ENCODE assay signal across 9 cellular contexts in genomic region chr12:100566887-100567637, GRCh38. TPM values are rescaled to one million over a fixed set of nuclear protein-coding genes. Genes with fewer than 3 reads are reported as not detected.
DNase-seq lines count a peak whose midpoint lies in the region; ATAC-seq, FAIRE-seq and TF ChIP-seq lines count a peak whose summit lies in the region.
"Had no signal": no experiment of that assay in that cellular context is flagged by ENCODE, and none has a peak within 500 bp of the region (broad histone marks: within the 10 kb centered on the region; RNA-seq: fewer than 3 reads in every experiment).

No MANE protein-coding gene starts in this region.

- WGBS in small intestine, 3 donors: 28 to 43% (median 35%) methylated on average over 3 of the region's 3 CpGs

- no peak overlapping the region for H3K27ac ChIP-seq in small intestine (ENCODE audit: low read depth in 1 of 2, low read length in 1 of 2)

- ATAC-seq in GM18505 (IDR thresholded peaks at IDR 0.05; ENCODE audit: unreplicated experiment) (peak; percentile 97), GM21737 (IDR thresholded peaks at IDR 0.05; ENCODE audit: unreplicated experiment) (peak; percentile 91)

- H3K4me3 ChIP-seq in small intestine (ENCODE audit: low read depth in 1 of 2, low read length in 2 of 2): no peak overlapping the region

- no peaks in the 10 kb centered on the region for H3K9me3 ChIP-seq in small intestine (ENCODE audit: control insufficient read depth, low read depth)

- H3K4me1 ChIP-seq in small intestine (ENCODE audit: control insufficient read depth in 2 of 2, insufficient read depth in 1 of 2, low read depth in 1 of 2, low read length in 1 of 2): no peaks in the 10 kb centered on the region

- no peaks in the 10 kb centered on the region for H3K27me3 ChIP-seq in small intestine (ENCODE audit: control insufficient read depth in 2 of 2, insufficient read depth in 2 of 2, low read length in 2 of 2)

- TF ChIP-seq POLR2A in GM18505 (IDR thresholded peaks at IDR 0.05; ENCODE audit: borderline replicate concordance, extremely low read depth, insufficient read depth, insufficient read length): no peak

- FAIRE-seq in small intestine (lab: Jason Lieb, UNC): no peak

- H3K36me3 ChIP-seq in small intestine (ENCODE audit: control insufficient read depth in 2 of 2, insufficient read depth in 2 of 2, low read length in 2 of 2): no peaks in the 10 kb centered on the region

- DNase-seq in LHCN-M2 (ENCODE audit: low read depth): peak; percentile 27
- DNase-seq in kidney tubule cell (ENCODE audit: low spot score): peak; percentile 39
- DNase-seq in small intestine: no peak
- DNase-seq in NCI-H1436 (lab: John Stamatoyannopoulos, UW): no peak
- DNase-seq in activated CD8-positive, alpha-beta memory T cell treated with anti-CD3 and anti-CD28 coated beads for 24 hours: no peak
- no peak for DNase-seq in effector CD4-positive, alpha-beta T cell
- DNase-seq: naive B cell had no signal

RNA-seq across cellular contexts. Expression of gene GAS2L3, which starts 6.4 kb away (rescaled TPM):
- total RNA-seq in LHCN-M2 (2014; rRNA removed): 40.8 and 41.4 TPM in 2 replicates
- 6.8 TPM for polyA plus RNA-seq in LHCN-M2 (2012)
- polyA plus RNA-seq in small intestine: 1 to 10 TPM; 2.2 to 4.8 (median 4.2) TPM

Comparison
In these comparisons a context has a peak if more than half of its experiments do, and no peak if none do; other contexts are left out.
1. DNase-seq: peak in LHCN-M2 (single experiment) and kidney tubule cell (single experiment); none in small intestine (single experiment), NCI-H1436 (single experiment), activated CD8-positive, alpha-beta memory T cell treated with anti-CD3 and anti-CD28 coated beads for 24 hours (single experiment) and effector CD4-positive, alpha-beta T cell (single experiment).